35 cellular contexts compared by ENCODE assay signal in the genomic region with DNA sequence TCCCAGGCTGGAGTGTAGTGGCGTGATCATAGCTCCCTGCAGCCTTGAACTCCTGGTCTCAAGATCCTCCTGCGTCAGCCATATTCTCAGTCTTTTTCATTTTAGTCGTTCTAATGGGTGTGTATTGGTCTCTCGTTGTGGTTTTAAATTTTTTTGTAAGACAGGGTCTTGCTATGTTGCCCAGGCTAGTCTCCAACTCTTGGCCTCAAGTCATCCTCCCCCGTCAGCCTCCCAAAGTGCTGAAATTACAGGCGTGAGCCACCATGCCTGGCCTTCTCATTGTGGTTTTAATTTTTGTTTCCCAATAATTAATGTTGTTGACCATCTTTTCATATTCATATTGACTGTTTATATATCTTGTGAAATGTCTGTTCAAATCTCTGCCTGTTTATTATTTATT.
"Had no signal": no experiment of that assay in that cellular context is flagged by ENCODE, and none has a peak within 500 bp of the region (broad histone marks: within the 10 kb centered on the region; RNA-seq: fewer than 3 reads in every experiment).

No MANE protein-coding gene starts in this region.

- H3K4me1 ChIP-seq: body of pancreas, breast epithelium had no signal

- H3K9me3 Mint-ChIP-seq: activated CD4-positive, alpha-beta memory T cell treated with anti-CD3 and anti-CD28 coated beads, Interleukin-2, amount 10 ng/mL, durations not matched to agents 7 days and 5 days; activated CD4-positive, alpha-beta T cell treated with anti-CD3 and anti-CD28 coated beads, Interleukin-2, amount 10 ng/mL, durations not matched to agents 7 days and 5 days; activated naive CD4-positive, alpha-beta T cell treated with anti-CD3 and anti-CD28 coated beads for 36 hours; activated naive CD4-positive, alpha-beta T cell treated with anti-CD3 and anti-CD28 coated beads, Interleukin-2, amount 50 U/mL, for 72 hours; activated naive CD8-positive, alpha-beta T cell treated with anti-CD3 and anti-CD28 coated beads for 36 hours; activated T-cell treated with anti-CD3 and anti-CD28 coated beads, Interleukin-2, amount 50 U/mL, for 24 hours; activated T-helper 2 cell treated with anti-CD3 and anti-CD28 coated beads, Interferon-gamma antibody, Interleukin-2, Interleukin-4, amounts not matched to agents 10 μg/mL and 5 μg/mL and 100 μg/mL, durations not matched to agents 14 hours and 24 hours and 36 hours; T-helper 2 cell treated with Interferon-gamma antibody and Interleukin-4, amounts not matched to agents 5 μg/mL and 100 μg/mL, for 36 hours had no signal

- H3K9me3 ChIP-seq: adrenal gland, body of pancreas, breast epithelium had no signal

- H3K4me3 Mint-ChIP-seq: activated CD4-positive, alpha-beta memory T cell treated with anti-CD3 and anti-CD28 coated beads, Interleukin-2, amount 10 ng/mL, durations not matched to agents 7 days and 5 days; activated CD4-positive, alpha-beta T cell treated with anti-CD3 and anti-CD28 coated beads for 36 hours; activated CD4-positive, alpha-beta T cell treated with anti-CD3 and anti-CD28 coated beads, Interleukin-2, amount 10 ng/mL, durations not matched to agents 7 days and 5 days; activated CD8-positive, alpha-beta memory T cell treated with anti-CD3 and anti-CD28 coated beads, Interleukin-2, amount 10 ng/mL, durations not matched to agents 7 days and 5 days; activated CD8-positive, alpha-beta T cell treated with anti-CD3 and anti-CD28 coated beads, Interleukin-2, amount 10 ng/mL, durations not matched to agents 7 days and 5 days; activated naive CD4-positive, alpha-beta T cell treated with anti-CD3 and anti-CD28 coated beads for 36 hours; activated naive CD8-positive, alpha-beta T cell treated with anti-CD3 and anti-CD28 coated beads for 36 hours; activated T-cell treated with anti-CD3 and anti-CD28 coated beads, Interleukin-2, amount 50 U/mL, for 24 hours; T-helper 2 cell treated with Interferon-gamma antibody and Interleukin-4, amounts not matched to agents 5 μg/mL and 100 μg/mL, for 36 hours had no signal

- H3K36me3 Mint-ChIP-seq: activated naive CD4-positive, alpha-beta T cell treated with anti-CD3 and anti-CD28 coated beads, Interleukin-2, amount 50 U/mL, for 72 hours had no signal

- H3K27me3 ChIP-seq: adrenal gland, body of pancreas, brain microvascular endothelial cell, breast epithelium had no signal

- FAIRE-seq: astrocyte, TTC549 had no signal

- H3K27ac Mint-ChIP-seq: activated CD4-positive, alpha-beta memory T cell treated with anti-CD3 and anti-CD28 coated beads, Interleukin-2, amount 10 ng/mL, durations not matched to agents 7 days and 5 days; activated CD4-positive, alpha-beta T cell treated with anti-CD3 and anti-CD28 coated beads for 36 hours; activated CD8-positive, alpha-beta memory T cell treated with anti-CD3 and anti-CD28 coated beads, Interleukin-2, amount 10 ng/mL, durations not matched to agents 7 days and 5 days; activated CD8-positive, alpha-beta T cell treated with anti-CD3 and anti-CD28 coated beads, Interleukin-2, amount 10 ng/mL, durations not matched to agents 7 days and 5 days; activated naive CD4-positive, alpha-beta T cell treated with anti-CD3 and anti-CD28 coated beads for 36 hours; activated naive CD4-positive, alpha-beta T cell treated with anti-CD3 and anti-CD28 coated beads, Interleukin-2, amount 50 U/mL, for 72 hours; activated naive CD8-positive, alpha-beta T cell treated with anti-CD3 and anti-CD28 coated beads for 36 hours; activated T-cell treated with anti-CD3 and anti-CD28 coated beads, Interleukin-2, amount 50 U/mL, for 24 hours; activated T-helper 2 cell treated with anti-CD3 and anti-CD28 coated beads, Interferon-gamma antibody, Interleukin-2, Interleukin-4, amounts not matched to agents 10 μg/mL and 5 μg/mL and 100 μg/mL, durations not matched to agents 14 hours and 24 hours and 36 hours; T-helper 2 cell treated with Interferon-gamma antibody and Interleukin-4, amounts not matched to agents 5 μg/mL and 100 μg/mL, for 36 hours had no signal

- H3K4me3 ChIP-seq: adrenal gland, body of pancreas, breast epithelium had no signal

- DNase-seq: activated CD4-positive, alpha-beta memory T cell treated with anti-CD3 and anti-CD28 coated beads, Interleukin-2, amount 10 ng/mL, durations not matched to agents 7 days and 5 days; activated CD4-positive, alpha-beta T cell treated with anti-CD3 and anti-CD28 coated beads for 1 hour; activated CD4-positive, alpha-beta T cell treated with anti-CD3 and anti-CD28 coated beads for 36 hours; activated CD4-positive, alpha-beta T cell treated with anti-CD3 and anti-CD28 coated beads for 48 hours; activated CD4-positive, alpha-beta T cell treated with anti-CD3 and anti-CD28 coated beads, Interleukin-2, amount 10 ng/mL, durations not matched to agents 7 days and 5 days; activated CD4-positive, alpha-beta T cell treated with anti-CD3 and anti-CD28 coated beads, Interleukin-2, amount 50 U/mL, for 48 hours; activated CD4-positive, CD25-positive, alpha-beta regulatory T cell; activated CD8-positive, alpha-beta memory T cell treated with anti-CD3 and anti-CD28 coated beads for 24 hours; activated CD8-positive, alpha-beta memory T cell treated with anti-CD3 and anti-CD28 coated beads, Interleukin-2, amount 10 ng/mL, durations not matched to agents 7 days and 5 days; activated CD8-positive, alpha-beta memory T cell treated with anti-CD3 and anti-CD28 coated beads, Interleukin-2, amount 50 U/mL, for 48 hours; activated CD8-positive, alpha-beta T cell treated with anti-CD3 and anti-CD28 coated beads, Interleukin-2, amount 10 ng/mL, durations not matched to agents 7 days and 5 days; activated effector memory CD4-positive, alpha-beta T cell treated with Interleukin-2 at 50 U/mL for 16 hours; activated gamma-delta T cell treated with Interleukin-2 at 50 U/mL for 16 hours; activated naive CD4-positive, alpha-beta T cell; activated naive CD4-positive, alpha-beta T cell treated with anti-CD3 and anti-CD28 coated beads for 36 hours; activated naive CD4-positive, alpha-beta T cell treated with anti-CD3 and anti-CD28 coated beads, Interleukin-2, amount 50 U/mL, for 16 hours; activated naive CD8-positive, alpha-beta T cell treated with anti-CD3 and anti-CD28 coated beads for 36 hours; activated T-cell treated with anti-CD3 and anti-CD28 coated beads, Interleukin-2, amount 50 U/mL, for 24 hours; activated T-cell treated with anti-CD3 and anti-CD28 coated beads, Interleukin-2, amount 50 U/mL, for 48 hours; adrenal gland; amniotic stem cell; aorta; body of pancreas; brain microvascular endothelial cell; central memory CD4-positive, alpha-beta T cell; T-helper 2 cell; T-helper 9 cell had no signal

- H3K27me3 Mint-ChIP-seq: activated CD4-positive, alpha-beta memory T cell treated with anti-CD3 and anti-CD28 coated beads, Interleukin-2, amount 10 ng/mL, durations not matched to agents 7 days and 5 days; activated CD4-positive, alpha-beta T cell treated with anti-CD3 and anti-CD28 coated beads for 36 hours; activated CD4-positive, alpha-beta T cell treated with anti-CD3 and anti-CD28 coated beads, Interleukin-2, amount 10 ng/mL, durations not matched to agents 7 days and 5 days; activated CD8-positive, alpha-beta memory T cell treated with anti-CD3 and anti-CD28 coated beads, Interleukin-2, amount 10 ng/mL, durations not matched to agents 7 days and 5 days; activated naive CD8-positive, alpha-beta T cell treated with anti-CD3 and anti-CD28 coated beads for 36 hours; activated T-cell treated with anti-CD3 and anti-CD28 coated beads, Interleukin-2, amount 50 U/mL, for 24 hours had no signal

- H3K27ac ChIP-seq: body of pancreas, brain microvascular endothelial cell, breast epithelium, VCaP had no signal

- H3K36me3 ChIP-seq: adrenal gland, brain microvascular endothelial cell, breast epithelium had no signal

- ATAC-seq: activated CD4-positive, alpha-beta T cell treated with anti-CD3 and anti-CD28 coated beads for 36 hours; activated CD4-positive, CD25-positive, alpha-beta regulatory T cell treated with anti-CD3 and anti-CD28 coated beads, Interleukin-2, amount 50 U/mL, for 24 hours; activated CD8-positive, alpha-beta memory T cell treated with anti-CD3 and anti-CD28 coated beads, Interleukin-2, amount 10 ng/mL, durations not matched to agents 7 days and 5 days; activated CD8-positive, alpha-beta T cell treated with anti-CD3 and anti-CD28 coated beads, Interleukin-2, amount 10 ng/mL, durations not matched to agents 7 days and 5 days; activated naive CD4-positive, alpha-beta T cell treated with anti-CD3 and anti-CD28 coated beads, Interleukin-2, amount 50 U/mL, for 72 hours; body of pancreas had no signal
